Comparison of ENCODE assay signal across 1 cellular context in the genomic region with DNA sequence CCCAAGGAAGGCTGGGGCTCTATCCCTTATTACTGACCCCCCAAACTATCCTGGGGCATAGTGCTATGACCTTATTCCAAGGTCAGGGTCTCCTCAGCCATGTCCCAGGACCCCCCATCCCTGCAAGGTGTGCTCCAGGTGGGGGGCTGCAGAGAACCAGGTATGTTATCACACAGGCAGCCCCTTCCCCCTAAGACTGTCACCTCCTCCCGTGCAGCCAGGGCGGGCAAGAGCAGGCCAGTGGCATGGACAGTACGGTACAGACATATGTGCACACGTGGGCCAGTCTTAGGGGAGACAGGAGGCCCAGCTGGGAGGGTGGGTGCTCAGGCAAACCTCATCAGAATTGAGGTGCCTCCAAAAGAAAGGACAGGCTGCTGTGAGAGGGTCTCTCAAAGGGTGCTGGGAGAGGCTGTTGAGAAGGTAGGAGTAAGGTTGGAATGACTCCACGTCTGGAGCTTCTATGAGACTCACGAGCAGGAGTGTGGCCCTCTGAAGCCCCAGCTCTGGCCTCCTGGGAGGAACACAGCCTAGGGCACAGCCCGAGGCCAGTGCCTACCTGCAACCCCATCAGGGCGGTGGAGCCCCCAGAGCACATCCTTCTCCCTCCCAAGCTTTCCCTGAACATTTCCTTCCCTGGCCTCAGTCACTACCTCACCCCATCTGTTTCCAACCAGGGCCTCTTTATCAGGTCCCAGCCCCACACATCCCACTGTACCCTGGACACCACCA.
TF ChIP-seq lines count a peak whose summit lies in the region.

No MANE protein-coding gene starts in this region.

TF ChIP-seq in K562, 482 proteins besides CTCF, POLR2A, EP300 and RAD21:
- TF ChIP-seq FOXK1 (CRISPR knock-in tag; IDR thresholded peaks at IDR 0.05; ENCODE audit: borderline replicate concordance) (no peak), POLR2G (IDR thresholded peaks at IDR 0.05; ENCODE audit: low read depth, low read length) (peak; percentile 63; the same call in 1 of the 2 replicates), MYNN (IDR thresholded peaks at IDR 0.05) (peak; percentile 7; the same call in 1 of the 2 replicates), MYNN (CRISPR knock-in tag; IDR thresholded peaks at IDR 0.05) (no peak), SIN3A (IDR thresholded peaks at IDR 0.05; ENCODE audit: borderline replicate concordance in 2 of 2, control insufficient read depth in 1 of 2, low read depth in 2 of 2, low read length in 2 of 2) (no peak), MXI1 (IDR thresholded peaks at IDR 0.05; ENCODE audit: low read depth, low read length) (no peak), RBFOX2 (IDR thresholded peaks at IDR 0.05; ENCODE audit: low read depth, low read length) (peak; percentile 29; the same call in 1 of the 2 replicates)
TF ChIP-seq in K562: peak in this region for 3.
